Comparison of ENCODE assay signal across 2 cellular contexts in genomic region chr10:46255696-46256355, GRCh38.
A peak's percentile ranks its signal among the peaks of the same experiment; 100 is the strongest.
TF ChIP-seq lines count a peak whose summit lies in the region.

No MANE protein-coding gene starts in this region.

TF ChIP-seq in SK-N-SH, 30 proteins besides CTCF, POLR2A, EP300 and RAD21 (continued from another document):
- no peak for TF ChIP-seq PBX3 (IDR thresholded peaks at IDR 0.05)
- no peak for TF ChIP-seq MEF2A (IDR thresholded peaks at IDR 0.05; ENCODE audit: borderline replicate concordance, low read depth)
- no peak for TF ChIP-seq TCF12 (IDR thresholded peaks at IDR 0.05)
- no peak for TF ChIP-seq GATA2 (CRISPR knock-in tag; IDR thresholded peaks at IDR 0.05)
- TF ChIP-seq, protein P1, sequence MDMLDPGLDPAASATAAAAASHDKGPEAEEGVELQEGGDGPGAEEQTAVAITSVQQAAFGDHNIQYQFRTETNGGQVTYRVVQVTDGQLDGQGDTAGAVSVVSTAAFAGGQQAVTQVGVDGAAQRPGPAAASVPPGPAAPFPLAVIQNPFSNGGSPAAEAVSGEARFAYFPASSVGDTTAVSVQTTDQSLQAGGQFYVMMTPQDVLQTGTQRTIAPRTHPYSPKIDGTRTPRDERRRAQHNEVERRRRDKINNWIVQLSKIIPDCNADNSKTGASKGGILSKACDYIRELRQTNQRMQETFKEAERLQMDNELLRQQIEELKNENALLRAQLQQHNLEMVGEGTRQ (IDR thresholded peaks at IDR 0.05; ENCODE audit: borderline replicate concordance, low read depth, low read length) = no peak
- TF ChIP-seq NFIC (IDR thresholded peaks at IDR 0.05; ENCODE audit: borderline replicate concordance) = no peak
- peak; percentile 40; the same call in 1 of the 2 replicates for TF ChIP-seq MXI1 (IDR thresholded peaks at IDR 0.05; ENCODE audit: low read depth, low read length)
- TF ChIP-seq FOXM1 (IDR thresholded peaks at IDR 0.05; ENCODE audit: low read depth) = no peak
- TF ChIP-seq, protein P2, sequence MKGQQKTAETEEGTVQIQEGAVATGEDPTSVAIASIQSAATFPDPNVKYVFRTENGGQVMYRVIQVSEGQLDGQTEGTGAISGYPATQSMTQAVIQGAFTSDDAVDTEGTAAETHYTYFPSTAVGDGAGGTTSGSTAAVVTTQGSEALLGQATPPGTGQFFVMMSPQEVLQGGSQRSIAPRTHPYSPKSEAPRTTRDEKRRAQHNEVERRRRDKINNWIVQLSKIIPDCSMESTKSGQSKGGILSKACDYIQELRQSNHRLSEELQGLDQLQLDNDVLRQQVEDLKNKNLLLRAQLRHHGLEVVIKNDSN (IDR thresholded peaks at IDR 0.05; ENCODE audit: borderline replicate concordance, low read depth) = no peak
- TF ChIP-seq FOXJ3 (CRISPR knock-in tag; IDR thresholded peaks at IDR 0.05) = no peak; the same call in 1 of the 2 replicates
- TF ChIP-seq ELF1 (IDR thresholded peaks at IDR 0.05) = no peak
- no peak for TF ChIP-seq POLR2AphosphoS5 (IDR thresholded peaks at IDR 0.05; ENCODE audit: low read depth, low read length)

TF ChIP-seq in K562, 482 proteins besides CTCF, POLR2A, EP300 and RAD21 (continued from another document):
- TF ChIP-seq ZNF785 (CRISPR knock-in tag; IDR thresholded peaks at IDR 0.05) (no peak), ZFP36 (IDR thresholded peaks at IDR 0.05; ENCODE audit: low read depth, low read length, partially characterized antibody) (peak; percentile 18), EHMT2 (IDR thresholded peaks at IDR 0.05) (no peak), SIX5 (IDR thresholded peaks at IDR 0.05; ENCODE audit: borderline replicate concordance in 1 of 2, insufficient read depth in 1 of 2, low read depth in 1 of 2, low read length in 2 of 2) (no peak), DMBX1 (CRISPR knock-in tag; IDR thresholded peaks at IDR 0.05; ENCODE audit: borderline replicate concordance) (no peak), NR2F6 (CRISPR knock-in tag; IDR thresholded peaks at IDR 0.05) (no peak), CBX1 (IDR thresholded peaks at IDR 0.05; ENCODE audit: low read depth) (no peak), ZKSCAN1 (IDR thresholded peaks at IDR 0.05; ENCODE audit: low read depth, low read length) (no peak), KLF6 (CRISPR knock-in tag; IDR thresholded peaks at IDR 0.05; ENCODE audit: borderline replicate concordance) (no peak), SNAPC5 (CRISPR knock-in tag; IDR thresholded peaks at IDR 0.05) (no peak), CBX5 (IDR thresholded peaks at IDR 0.05; ENCODE audit: borderline replicate concordance, low read depth) (no peak), RB1 (IDR thresholded peaks at IDR 0.05; ENCODE audit: low read depth) (0 out of 2 replicates have a peak, but pooled peaks have one; percentile 15), BHLHE40 (IDR thresholded peaks at IDR 0.05; ENCODE audit: low read length) (0 out of 2 replicates have a peak, but pooled peaks have one; percentile 33), MIER1 (IDR thresholded peaks at IDR 0.05; ENCODE audit: low read depth) (no peak), DEAF1 (CRISPR knock-in tag; IDR thresholded peaks at IDR 0.05) (peak; percentile 78), PTTG1 (tag; IDR thresholded peaks at IDR 0.05; ENCODE audit: low read depth) (no peak), SMC3 (conservative IDR thresholded peaks at IDR 0.05; ENCODE audit: insufficient read depth, low read depth, low read length) (peak; percentile 82), SETDB1 (IDR thresholded peaks at IDR 0.05; ENCODE audit: low read length) (no peak), ZSCAN32 (CRISPR knock-in tag; IDR thresholded peaks at IDR 0.05) (no peak), JUNB (CRISPR knock-in tag; conservative IDR thresholded peaks at IDR 0.05) (no peak), TRIM25 (IDR thresholded peaks at IDR 0.05; ENCODE audit: borderline replicate concordance) (no peak), ZNF282 (CRISPR knock-in tag; IDR thresholded peaks at IDR 0.05) (no peak), KHSRP (IDR thresholded peaks at IDR 0.05) (no peak), ATF1 (CRISPR knock-in tag; IDR thresholded peaks at IDR 0.05) (no peak), ATF1 (tag; IDR thresholded peaks at IDR 0.05) (0 out of 2 replicates have a peak, but pooled peaks have one; percentile 12), ZNF445 (CRISPR knock-in tag; IDR thresholded peaks at IDR 0.05; ENCODE audit: low read depth) (no peak), ZNF766 (CRISPR knock-in tag; conservative IDR thresholded peaks at IDR 0.05) (no peak), RCOR1 (IDR thresholded peaks at IDR 0.05; ENCODE audit: borderline replicate concordance in 1 of 2, low read depth in 2 of 2, low read length in 2 of 2) (peak in 1 of 2 experiments; percentile 48; a peak in 1 of 4 replicates), FOXO4 (CRISPR knock-in tag; IDR thresholded peaks at IDR 0.05) (no peak), ZFX (CRISPR knock-in tag; IDR thresholded peaks at IDR 0.05) (no peak), ZNF740 (CRISPR knock-in tag; IDR thresholded peaks at IDR 0.05) (peak; percentile 45; the same call in 1 of the 2 replicates), ZNF740 (tag; IDR thresholded peaks at IDR 0.05) (no peak), ESRRB (CRISPR knock-in tag; IDR thresholded peaks at IDR 0.05; ENCODE audit: borderline replicate concordance) (no peak), KDM5B (IDR thresholded peaks at IDR 0.05; ENCODE audit: insufficient replicate concordance, low read depth, low read length) (no peak), TEAD2 (tag; IDR thresholded peaks at IDR 0.05) (no peak), TBL1XR1 (IDR thresholded peaks at IDR 0.05; ENCODE audit: low read length in 2 of 2) (no peak), ZNF324 (CRISPR knock-in tag; IDR thresholded peaks at IDR 0.05) (no peak), E2F5 (CRISPR knock-in tag; IDR thresholded peaks at IDR 0.05) (no peak), STAT5B (CRISPR knock-in tag; IDR thresholded peaks at IDR 0.05) (no peak)
- TF ChIP-seq, protein P3, sequence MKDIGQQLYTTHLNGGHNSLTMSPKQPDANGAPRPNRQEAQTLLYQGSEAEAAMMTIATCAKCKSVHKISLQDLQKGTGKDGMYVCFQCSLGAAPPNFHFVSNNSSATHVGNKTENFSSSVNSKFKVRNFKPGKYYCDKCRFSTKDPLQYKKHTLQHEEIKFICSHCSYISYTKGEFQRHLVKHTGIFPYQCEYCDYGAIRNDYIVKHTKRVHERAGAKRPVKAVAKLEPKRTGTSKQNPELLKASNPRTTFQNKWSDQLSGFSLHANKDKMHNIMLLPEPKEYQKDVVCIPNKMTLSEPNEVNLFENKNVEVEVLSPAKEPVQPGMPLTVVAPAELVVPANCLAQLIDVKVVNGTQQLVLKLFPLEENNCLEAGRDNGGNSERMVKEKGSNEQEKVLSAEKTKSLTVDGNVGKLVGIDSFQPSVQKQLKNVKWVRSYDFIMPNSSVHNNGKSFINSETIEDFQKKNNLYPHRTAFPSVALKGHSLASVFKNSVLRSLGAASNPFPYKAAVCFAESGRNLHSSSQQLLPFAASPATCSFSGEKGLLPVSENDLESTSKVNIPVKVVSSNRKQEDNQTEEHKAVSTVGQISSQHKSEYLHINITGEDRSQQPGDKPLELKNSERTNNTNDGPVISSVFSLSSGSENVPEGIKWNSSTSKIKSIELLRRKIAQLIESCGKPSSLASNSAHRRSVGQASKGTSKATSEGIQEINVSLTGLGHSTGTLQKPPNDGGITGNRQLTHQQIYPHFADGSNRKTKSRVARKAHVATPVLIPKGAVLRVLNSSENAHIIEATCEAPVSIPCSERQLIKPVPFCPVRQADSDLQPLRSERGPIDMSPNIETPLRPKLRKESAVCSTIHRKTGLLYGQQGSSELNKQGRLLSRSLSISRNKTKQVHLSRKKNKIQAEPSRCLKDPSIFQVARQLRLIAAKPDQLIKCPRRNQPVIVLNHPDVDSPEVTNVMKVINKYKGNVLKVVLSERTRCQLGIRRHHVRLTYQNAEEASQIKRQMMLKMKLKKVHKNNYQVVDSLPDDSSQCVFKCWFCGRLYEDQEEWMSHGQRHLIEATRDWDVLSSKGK (CRISPR knock-in tag; IDR thresholded peaks at IDR 0.05) = no peak
- TF ChIP-seq, protein P4, sequence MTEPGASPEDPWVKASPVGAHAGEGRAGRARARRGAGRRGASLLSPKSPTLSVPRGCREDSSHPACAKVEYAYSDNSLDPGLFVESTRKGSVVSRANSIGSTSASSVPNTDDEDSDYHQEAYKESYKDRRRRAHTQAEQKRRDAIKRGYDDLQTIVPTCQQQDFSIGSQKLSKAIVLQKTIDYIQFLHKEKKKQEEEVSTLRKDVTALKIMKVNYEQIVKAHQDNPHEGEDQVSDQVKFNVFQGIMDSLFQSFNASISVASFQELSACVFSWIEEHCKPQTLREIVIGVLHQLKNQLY (CRISPR knock-in tag; conservative IDR thresholded peaks at IDR 0.05) = no peak
- TF ChIP-seq, protein P2 (CRISPR knock-in tag; IDR thresholded peaks at IDR 0.05) = no peak
